22 cellular contexts compared by ENCODE assay signal in the genomic region with DNA sequence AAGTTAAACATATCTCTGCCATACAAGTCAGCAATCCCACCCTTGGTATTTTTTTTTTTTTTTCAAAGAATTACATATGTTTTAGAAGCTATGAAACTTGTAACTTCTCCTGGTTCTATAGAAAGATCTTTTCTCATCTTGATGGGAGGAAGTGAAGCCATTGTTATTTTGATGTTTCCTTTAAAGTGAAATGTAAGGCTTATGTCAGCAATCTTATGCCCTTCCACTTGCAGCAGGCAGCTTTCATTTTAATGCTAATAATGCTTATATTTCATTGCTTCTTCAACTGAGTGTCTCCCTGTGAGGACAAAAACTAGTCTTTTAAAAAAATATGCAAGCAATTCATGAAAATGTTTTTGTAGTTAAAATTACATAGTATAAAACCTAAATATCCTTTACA.
A peak's percentile ranks its signal among the peaks of the same experiment; 100 is the strongest.
DNase-seq lines count a peak whose midpoint lies in the region; ATAC-seq and TF ChIP-seq lines count a peak whose summit lies in the region.
"Had no signal": no experiment of that assay in that cellular context is flagged by ENCODE, and none has a peak within 500 bp of the region (broad histone marks: within the 10 kb centered on the region; RNA-seq: fewer than 3 reads in every experiment).

No MANE protein-coding gene starts in this region.

- peak; percentile 6 for DNase-seq in NT2/D1 (ENCODE audit: low read depth, low spot score)
- DNase-seq in iPS DF 19.7 (ENCODE audit: low read depth, low spot score) = peak; percentile 17
- DNase-seq in iPS-NIHi11 (ENCODE audit: low spot score) = peak; percentile 16
- DNase-seq in BE2C = no peak
- DNase-seq: C1 segment of cervical spinal cord; CD4-positive, CD25-positive, alpha-beta regulatory T cell; CD8-positive, alpha-beta memory T cell; COR-L47; DMS 273 treated with DMSO at 0.1 percent for 48 hours; DMS53; DND-41; EL; GM23248; H7; Karpas-422; KBM-7 had no signal

- H3K36me3 ChIP-seq in HUES48 (ENCODE audit: control insufficient read depth, insufficient read depth, low read length) = no peaks in the 10 kb centered on the region
- no peaks in the 10 kb centered on the region for H3K36me3 ChIP-seq in NT2/D1 (ENCODE audit: insufficient read depth, insufficient read length, low read length)
- no peaks in the 10 kb centered on the region for H3K36me3 ChIP-seq in BE2C

- ATAC-seq in GM19455 (IDR thresholded peaks at IDR 0.05; ENCODE audit: unreplicated experiment) = no peak
- no peak for ATAC-seq in HG03469 (IDR thresholded peaks at IDR 0.05; ENCODE audit: unreplicated experiment)
- no peak for ATAC-seq in GM19397 (IDR thresholded peaks at IDR 0.05; ENCODE audit: unreplicated experiment)
- ATAC-seq: GM12878, HepG2 had no signal

- peak overlapping the region; percentile 30; the same call in 1 of the 2 replicates for H3K4me3 ChIP-seq in HUES48 (ENCODE audit: low read depth, low read length)
- H3K4me3 ChIP-seq in NT2/D1 (ENCODE audit: insufficient read length, low read depth) = no peak overlapping the region
- H3K4me3 ChIP-seq in BE2C (ENCODE audit: low read depth, low read length) = no peak overlapping the region
- H3K4me3 ChIP-seq: GM12878, GM23248 had no signal

- H3K4me1 ChIP-seq in HUES48 (ENCODE audit: control insufficient read depth, insufficient read depth, low read length) (peaks cover 26% of the 10 kb centered on the region), NT2/D1 (ENCODE audit: insufficient read depth, insufficient read length) (no peaks in the 10 kb centered on the region), BE2C (no peaks in the 10 kb centered on the region)

- H3K27me3 ChIP-seq in HUES48 (ENCODE audit: control insufficient read depth, insufficient read depth, low read length) = no peaks in the 10 kb centered on the region
- no peaks in the 10 kb centered on the region for H3K27me3 ChIP-seq in NT2/D1 (ENCODE audit: insufficient read depth, insufficient read length)
- H3K27me3 ChIP-seq in BE2C = no peaks in the 10 kb centered on the region

- peak overlapping the region; percentile 64 for H3K27ac ChIP-seq in HUES48 (ENCODE audit: low read depth, low read length)
- H3K27ac ChIP-seq: GM23248 had no signal

- H3K9ac ChIP-seq in HUES48 (ENCODE audit: low read depth, low read length) = no peak overlapping the region
- H3K9ac ChIP-seq in NT2/D1 (ENCODE audit: insufficient read length, low read depth) = no peak overlapping the region
- H3K9ac ChIP-seq: GM23248 had no signal

- TF ChIP-seq CTCF in BE2C (IDR thresholded peaks at IDR 0.05; ENCODE audit: low read depth, low read length) = no peak

- H3K9me3 ChIP-seq in HUES48 (ENCODE audit: control insufficient read depth, insufficient read depth, low read length) (peaks cover 18% of the 10 kb centered on the region), NT2/D1 (ENCODE audit: insufficient read depth, low read length) (no peaks in the 10 kb centered on the region), BE2C (no peaks in the 10 kb centered on the region)
